ENCODE assay signal across 18 cellular contexts in genomic region chr3:140974900-140975299, GRCh38.
"Had no signal": no experiment of that assay in that cellular context is flagged by ENCODE, and none has a peak within 500 bp of the region (broad histone marks: within the 10 kb centered on the region; RNA-seq: fewer than 3 reads in every experiment).

No MANE protein-coding gene starts in this region.

- H3K4me3 Mint-ChIP-seq: immature natural killer cell; nephron; stimulated activated naive CD8-positive, alpha-beta T cell treated with anti-CD3 and anti-CD28 coated beads, Interleukin-15, amount 100 ng/mL, for 72 hours had no signal

- ATAC-seq: activated CD4-positive, CD25-positive, alpha-beta regulatory T cell treated with anti-CD3 and anti-CD28 coated beads, Interleukin-2, amount 50 U/mL, for 24 hours; gastrocnemius medialis; heart left ventricle; sciatic nerve; stimulated activated naive CD8-positive, alpha-beta T cell treated with anti-CD3 and anti-CD28 coated beads, Interleukin-15, amount 100 ng/mL, for 72 hours; upper lobe of right lung had no signal

- H3K9me3 ChIP-seq: ascending aorta, gastrocnemius medialis, heart left ventricle, prostate gland, SJSA1, testis, upper lobe of right lung had no signal

- H3K4me1 ChIP-seq: ascending aorta, heart left ventricle, prostate gland, SJSA1, testis, upper lobe of right lung had no signal

- DNase-seq: activated gamma-delta T cell; activated T-cell treated with anti-CD3 and anti-CD28 coated beads, Interleukin-2, amount 50 U/mL, for 1 hour; dermis blood vessel endothelial cell; gastrocnemius medialis; heart left ventricle; immature natural killer cell; mesendoderm; occipital lobe; stimulated activated naive CD8-positive, alpha-beta T cell treated with anti-CD3 and anti-CD28 coated beads, Interleukin-15, amount 100 ng/mL, for 72 hours; T1000; testis; upper lobe of right lung had no signal

- H3K36me3 ChIP-seq: prostate gland had no signal

- H3K27me3 Mint-ChIP-seq: stimulated activated naive CD8-positive, alpha-beta T cell treated with anti-CD3 and anti-CD28 coated beads, Interleukin-15, amount 100 ng/mL, for 72 hours had no signal

- H3K9me3 Mint-ChIP-seq: immature natural killer cell; nephron; stimulated activated naive CD8-positive, alpha-beta T cell treated with anti-CD3 and anti-CD28 coated beads, Interleukin-15, amount 100 ng/mL, for 72 hours had no signal

- H3K4me1 Mint-ChIP-seq: immature natural killer cell, nephron had no signal

- H3K27ac ChIP-seq: ascending aorta, gastrocnemius medialis, heart left ventricle, prostate gland, SJSA1, testis, upper lobe of right lung had no signal

- H3K27me3 ChIP-seq: ascending aorta, gastrocnemius medialis, heart left ventricle, SJSA1, testis, upper lobe of right lung had no signal

- H3K27ac Mint-ChIP-seq: nephron had no signal

- H3K4me3 ChIP-seq: ascending aorta, gastrocnemius medialis, heart left ventricle, prostate gland, SJSA1, testis, upper lobe of right lung had no signal
